34 cellular contexts compared by ENCODE assay signal in the genomic region with DNA sequence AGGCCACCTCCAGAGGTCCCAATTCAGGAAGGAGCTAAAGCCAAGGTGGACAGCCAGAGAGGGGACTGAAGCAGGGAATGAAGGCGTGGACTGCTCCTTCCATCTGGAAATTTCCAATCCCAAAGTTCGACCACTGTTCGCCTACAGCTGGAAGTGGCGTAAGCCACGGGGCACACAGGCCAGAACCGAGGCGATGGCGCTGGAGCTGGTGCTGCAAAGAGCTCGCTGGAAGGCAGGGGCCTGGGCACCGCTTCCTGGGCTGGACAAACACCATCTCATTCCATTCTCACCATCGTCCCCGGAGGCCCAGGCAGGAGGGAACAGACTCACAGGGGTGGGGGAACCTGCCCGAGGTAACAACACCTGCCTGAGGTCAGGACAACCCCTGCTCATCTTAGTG. TPM values are rescaled to one million over a fixed set of nuclear protein-coding genes. Genes with fewer than 3 reads are reported as not detected.
DNase-seq lines count a peak whose midpoint lies in the region; ATAC-seq, FAIRE-seq and TF ChIP-seq lines count a peak whose summit lies in the region.
"Had no signal": no experiment of that assay in that cellular context is flagged by ENCODE, and none has a peak within 500 bp of the region (broad histone marks: within the 10 kb centered on the region; RNA-seq: fewer than 3 reads in every experiment).

No MANE protein-coding gene starts in this region.

- no peak for DNase-seq in activated naive CD4-positive, alpha-beta T cell treated with anti-CD3 and anti-CD28 coated beads, Interleukin-2, amount 50 U/mL, for 72 hours (ENCODE audit: low spot score in 2 of 2)
- DNase-seq in activated naive CD4-positive, alpha-beta T cell treated with anti-CD3 and anti-CD28 coated beads, Interleukin-2, amount 10 ng/mL, durations not matched to agents 7 days and 5 days: no peak
- DNase-seq in IMR-90 (no peak), H1 (ENCODE audit: low read depth in 1 of 2, low spot score in 2 of 2) (no peak), trophoblast cell (no peak), NCI-H510A (lab: John Stamatoyannopoulos, UW) (no peak), germinal center (ENCODE audit: low spot score) (no peak)
- DNase-seq: activated CD4-positive, alpha-beta memory T cell treated with anti-CD3 and anti-CD28 coated beads for 36 hours; activated CD4-positive, CD25-positive, alpha-beta regulatory T cell; activated CD8-positive, alpha-beta memory T cell treated with anti-CD3 and anti-CD28 coated beads, Interleukin-2, amount 50 U/mL, for 48 hours; activated naive CD8-positive, alpha-beta T cell treated with anti-CD3 and anti-CD28 coated beads for 36 hours; aorta; colonic mucosa; COR-L47; effector CD8-positive, alpha-beta T cell; immature natural killer cell; Karpas-422; left colon; NCI-H1436; NCI-H748 treated with DMSO at 0.1 percent for 48 hours; nucleus accumbens; Peyer's patch; psoas muscle; SIG-M5; stimulated activated CD8-positive, alpha-beta memory T cell treated with anti-CD3 and anti-CD28 coated beads, Interleukin-4, amount 100 ng/mL, for 48 hours; tibial artery had no signal

- H2AK5ac ChIP-seq in IMR-90 (ENCODE audit: low read depth, low read length): 0 out of 2 replicates have a peak overlapping the region, but pooled peaks have one; percentile 5
- H2AK5ac ChIP-seq in H1 (ENCODE audit: low read depth, low read length): no peak overlapping the region
- no peak overlapping the region for H2AK5ac ChIP-seq in trophoblast cell (ENCODE audit: low read length)

- no peak overlapping the region for H3K4me3 ChIP-seq in IMR-90 (ENCODE audit: insufficient read depth, low read depth, low read length)
- H3K4me3 ChIP-seq in H1 (ENCODE audit: extremely low read depth in 1 of 4, insufficient read depth in 2 of 4, low read depth in 3 of 4, low read length in 4 of 4): no peak overlapping the region
- H3K4me3 ChIP-seq in trophoblast cell (ENCODE audit: low read depth, low read length): no peak overlapping the region
- H3K4me3 ChIP-seq: cardiac muscle cell, colonic mucosa, GM12878, HAP-1, Peyer's patch, psoas muscle, tibial artery had no signal

- H2BK120ac ChIP-seq in IMR-90 (ENCODE audit: low read depth, low read length): no peak overlapping the region
- no peak overlapping the region for H2BK120ac ChIP-seq in H1 (replicated peaks; ENCODE audit: low read depth, low read length)
- no peak overlapping the region for H2BK120ac ChIP-seq in trophoblast cell (ENCODE audit: insufficient read depth, low read length, poor library complexity)

- TF ChIP-seq RAD21 in IMR-90 (IDR thresholded peaks at IDR 0.05; ENCODE audit: low read length) (no peak), H1 (IDR thresholded peaks at IDR 0.05 in 1 of 2, conservative IDR thresholded peaks at IDR 0.05 in 1 of 2; ENCODE audit: low read depth in 2 of 2, low read length in 2 of 2) (no peak)

- H3K27me3 ChIP-seq in IMR-90 (ENCODE audit: control insufficient read depth, insufficient read depth, low read length): no peaks in the 10 kb centered on the region
- no peaks in the 10 kb centered on the region for H3K27me3 ChIP-seq in H1 (replicated peaks in 1 of 4; ENCODE audit: control insufficient read depth in 3 of 4, extremely low read depth in 1 of 4, insufficient read depth in 3 of 4, low read length in 3 of 4)
- no peaks in the 10 kb centered on the region for H3K27me3 ChIP-seq in trophoblast cell (ENCODE audit: insufficient read depth, low read length)
- H3K27me3 ChIP-seq: cardiac muscle cell, colonic mucosa, Peyer's patch, tibial artery had no signal

- H4K5ac ChIP-seq in IMR-90 (ENCODE audit: low read depth, low read length) (no peak overlapping the region), H1 (ENCODE audit: insufficient read length, low read depth, low read length) (no peak overlapping the region)

- H2BK15ac ChIP-seq in IMR-90 (ENCODE audit: low read depth, low read length) (no peak overlapping the region), H1 (ENCODE audit: low read length) (no peak overlapping the region)

- intact Hi-C loops in IMR-90 (cut with micrococcal nuclease): no loop called here

- no peak for ATAC-seq in activated naive CD4-positive, alpha-beta T cell treated with anti-CD3 and anti-CD28 coated beads, Interleukin-2, amount 50 U/mL, for 72 hours
- no peak for ATAC-seq in IMR-90 (ENCODE audit: low read depth)
- ATAC-seq: GM12878, left colon, psoas muscle, sciatic nerve had no signal

- dilution Hi-C loops in IMR-90 (cut with HindIII; ENCODE audit: low sequenced_read_pairs, unreplicated experiment): no loop called here

- CTCF ChIA-PET in activated naive CD4-positive, alpha-beta T cell treated with anti-CD3 and anti-CD28 coated beads, Interleukin-2, amount 10 ng/mL, durations not matched to agents 7 days and 5 days (lab: Charles Lee): interaction anchor here (1.4 to 1.6 kb wide), 2 partner anchors 20 to 132 kb away, joined by 3 to 5 read pairs; no protein-coding TSS in a partner anchor
- CTCF ChIA-PET in IMR-90 (lab: Yijun Ruan, JAX) (no interaction called here), H1 (lab: Charles Lee; ENCODE audit: partially characterized antibody) (interaction anchor here (0.6 to 9.6 kb wide), 6 partner anchors 9 to 135 kb away, joined by 3 to 42 read pairs (median 4); partner anchors contain the start of gene EEF2)

- H3K14ac ChIP-seq in IMR-90 (replicated peaks; ENCODE audit: low read depth, low read length) (no peak overlapping the region), H1 (ENCODE audit: insufficient read length) (no peak overlapping the region), trophoblast cell (ENCODE audit: low read length) (no peak overlapping the region)

- H3K9ac ChIP-seq in IMR-90 (ENCODE audit: low read depth, low read length) (no peak overlapping the region), H1 (replicated peaks in 1 of 4; ENCODE audit: extremely low read depth in 1 of 4, low read depth in 3 of 4, low read length in 3 of 4) (no peak overlapping the region), trophoblast cell (ENCODE audit: low read length) (no peak overlapping the region)

- H4K8ac ChIP-seq in IMR-90 (ENCODE audit: low read depth in 2 of 2, low read length in 2 of 2) (no peak overlapping the region), H1 (ENCODE audit: extremely low read depth, insufficient read depth, low read length) (0 out of 2 replicates have a peak overlapping the region, but pooled peaks have one; percentile 11), trophoblast cell (ENCODE audit: low read depth, low read length) (no peak overlapping the region)

- FAIRE-seq in H1 (lab: Jason Lieb, UNC): no peak
- FAIRE-seq: GM12878 had no signal

- H2AFZ ChIP-seq in IMR-90 (replicated peaks; ENCODE audit: low read length, poor library complexity): peak overlapping the region; percentile 21
- no peak overlapping the region for H2AFZ ChIP-seq in H1 (ENCODE audit: low read length)
- no peak overlapping the region for H2AFZ ChIP-seq in trophoblast cell (ENCODE audit: insufficient read depth, low read length, poor library complexity)

- H3K4me1 ChIP-seq in IMR-90 (ENCODE audit: control insufficient read depth, insufficient read depth, low read length) (peaks cover 12% of the 10 kb centered on the region), H1 (replicated peaks in 1 of 4; ENCODE audit: control insufficient read depth in 3 of 4, insufficient read depth in 4 of 4, low read length in 3 of 4) (peaks cover 0 to 9% (median 2%) of the 10 kb centered on the region in 4 experiments; a peak in 3 of 7 replicates), trophoblast cell (ENCODE audit: control insufficient read depth in 1 of 2, insufficient read depth in 2 of 2, low read length in 2 of 2) (peaks cover 8 to 10% of the 10 kb centered on the region in 2 experiments)

- H2BK20ac ChIP-seq in IMR-90 (ENCODE audit: low read depth, low read length) (no peak overlapping the region), H1 (ENCODE audit: low read length) (no peak overlapping the region)

- peaks cover 7 to 33% of the 10 kb centered on the region in 2 experiments for H3K79me2 ChIP-seq in H1 (ENCODE audit: control insufficient read depth in 1 of 2, insufficient read depth in 2 of 2, low read length in 2 of 2)
- peaks cover 16% of the 10 kb centered on the region for H3K79me2 ChIP-seq in trophoblast cell (ENCODE audit: control insufficient read depth, insufficient read depth, low read length, poor library complexity)

- TF ChIP-seq EP300 in H1 (IDR thresholded peaks at IDR 0.05; ENCODE audit: borderline replicate concordance in 1 of 2, low read depth in 2 of 2, low read length in 2 of 2): no peak

- no peak overlapping the region for H3K23ac ChIP-seq in IMR-90 (ENCODE audit: low read depth, low read length)
- H3K23ac ChIP-seq in H1 (ENCODE audit: insufficient read length): no peak overlapping the region
- H3K23ac ChIP-seq in trophoblast cell (ENCODE audit: low read length): no peak overlapping the region

- no peak overlapping the region for H4K12ac ChIP-seq in trophoblast cell (ENCODE audit: low read depth, low read length)

- no peak overlapping the region for H4K91ac ChIP-seq in IMR-90 (ENCODE audit: insufficient read depth, low read depth, low read length)
- no peak overlapping the region for H4K91ac ChIP-seq in H1 (replicated peaks; ENCODE audit: insufficient read length, low read length)
- no peak overlapping the region for H4K91ac ChIP-seq in trophoblast cell (ENCODE audit: low read depth, low read length)

- H3K23me2 ChIP-seq in H1 (ENCODE audit: low read depth, low read length): peaks cover 16% of the 10 kb centered on the region; the same call in 1 of the 2 replicates

- H3K9me3 ChIP-seq in IMR-90 (ENCODE audit: control insufficient read depth, insufficient read depth, low read length) (no peaks in the 10 kb centered on the region), H1 (ENCODE audit: insufficient read depth in 2 of 2, low read depth in 1 of 2, low read length in 1 of 2) (no peaks in the 10 kb centered on the region), trophoblast cell (ENCODE audit: insufficient read depth, low read depth, low read length) (no peaks in the 10 kb centered on the region)
- H3K9me3 ChIP-seq: colonic mucosa, HAP-1, Peyer's patch, psoas muscle, tibial artery had no signal

- peaks cover 19% of the 10 kb centered on the region for H3K9me1 ChIP-seq in IMR-90 (ENCODE audit: insufficient read depth, low read length)

- TF ChIP-seq CTCF in IMR-90 (conservative IDR thresholded peaks at IDR 0.05; ENCODE audit: low read depth, low read length): no peak
- TF ChIP-seq CTCF in H1 (IDR thresholded peaks at IDR 0.05; ENCODE audit: control extremely low read depth in 1 of 3, insufficient read depth in 1 of 3, low read depth in 1 of 3, low read length in 3 of 3): no peak

- H3K56ac ChIP-seq in IMR-90 (ENCODE audit: extremely low read depth, insufficient read depth, low read length) (no peak overlapping the region), H1 (replicated peaks; ENCODE audit: insufficient read length, low read depth, low read length) (no peak overlapping the region)

- 86% methylated on average over 2 of the region's 13 CpGs; no CpG with 5 or more reads in 1 of the 2 experiments for WGBS in IMR-90 (ENCODE audit: extremely low coverage in 2 of 2, insufficient read length in 1 of 2), 2 experiments
- WGBS in H1 (ENCODE audit: extremely low coverage in 1 of 2, insufficient coverage in 1 of 2, insufficient read length in 1 of 2, insufficient replicate concordance in 2 of 2, low coverage in 1 of 2, low lambda C conversion rate in 2 of 2, missing lambda C conversion rate in 1 of 2), 2 experiments: 90% methylated on average over 13 of the region's 13 CpGs; no CpG with 5 or more reads in 1 of the 2 experiments
- WGBS in trophoblast cell (ENCODE audit: extremely low coverage, insufficient coverage, insufficient read length): no CpG with 5 or more reads among the region's 13 CpGs

- H3K18ac ChIP-seq in IMR-90 (ENCODE audit: low read depth, low read length): no peak overlapping the region
- H3K18ac ChIP-seq in H1 (ENCODE audit: extremely low read depth, low read length): no peak overlapping the region
- peak overlapping the region; percentile 29 for H3K18ac ChIP-seq in trophoblast cell (ENCODE audit: low read length)

- H2BK5ac ChIP-seq in IMR-90 (ENCODE audit: low read depth, low read length, poor library complexity, severe bottlenecking) (no peak overlapping the region), H1 (ENCODE audit: low read depth, low read length) (no peak overlapping the region), trophoblast cell (ENCODE audit: low read depth, low read length, poor library complexity) (no peak overlapping the region)

- BruUV-seq in IMR-90 (replicated peaks; lab: Mats Ljungman, UMichigan): no TSS peak

- H3K27ac ChIP-seq in IMR-90 (ENCODE audit: insufficient read depth, low read length) (no peak overlapping the region), H1 (ENCODE audit: low read depth, low read length) (no peak overlapping the region), trophoblast cell (ENCODE audit: low read depth, low read length) (no peak overlapping the region)
- H3K27ac ChIP-seq: cardiac muscle cell, colonic mucosa, HL-60, Peyer's patch, psoas muscle, tibial artery had no signal

- H2AK9ac ChIP-seq in IMR-90 (replicated peaks; ENCODE audit: low read depth, low read length, poor library complexity): no peak overlapping the region

- H4K20me1 ChIP-seq in IMR-90 (ENCODE audit: insufficient read depth, low read length) (peaks cover 67% of the 10 kb centered on the region), H1 (replicated peaks in 1 of 2; ENCODE audit: control insufficient read depth in 1 of 2, insufficient read depth in 2 of 2, low read length in 2 of 2) (peaks cover 14 to 21% of the 10 kb centered on the region in 2 experiments)

- no peak for TF ChIP-seq POLR2A in IMR-90 (IDR thresholded peaks at IDR 0.05; ENCODE audit: low read depth, low read length)
- TF ChIP-seq POLR2A in H1 (IDR thresholded peaks at IDR 0.05; ENCODE audit: control extremely low read depth in 1 of 2, low read depth in 2 of 2, low read length in 2 of 2): no peak

- no peaks in the 10 kb centered on the region for H3K27me3 Mint-ChIP-seq in activated naive CD4-positive, alpha-beta T cell treated with anti-CD3 and anti-CD28 coated beads, Interleukin-2, amount 10 ng/mL, durations not matched to agents 7 days and 5 days
- H3K27me3 Mint-ChIP-seq: activated CD4-positive, alpha-beta memory T cell treated with anti-CD3 and anti-CD28 coated beads for 36 hours; activated naive CD8-positive, alpha-beta T cell treated with anti-CD3 and anti-CD28 coated beads for 36 hours had no signal

- peak overlapping the region; percentile 28 to 90 for H3K27ac Mint-ChIP-seq in activated naive CD4-positive, alpha-beta T cell treated with anti-CD3 and anti-CD28 coated beads, Interleukin-2, amount 50 U/mL, for 72 hours
- no peak overlapping the region for H3K27ac Mint-ChIP-seq in activated naive CD4-positive, alpha-beta T cell treated with anti-CD3 and anti-CD28 coated beads, Interleukin-2, amount 10 ng/mL, durations not matched to agents 7 days and 5 days
- H3K27ac Mint-ChIP-seq: activated CD4-positive, alpha-beta memory T cell treated with anti-CD3 and anti-CD28 coated beads for 36 hours; activated naive CD8-positive, alpha-beta T cell treated with anti-CD3 and anti-CD28 coated beads for 36 hours had no signal

- peaks cover 50% of the 10 kb centered on the region for H3K4me1 Mint-ChIP-seq in activated naive CD4-positive, alpha-beta T cell treated with anti-CD3 and anti-CD28 coated beads, Interleukin-2, amount 10 ng/mL, durations not matched to agents 7 days and 5 days

- H3K36me3 Mint-ChIP-seq in activated naive CD4-positive, alpha-beta T cell treated with anti-CD3 and anti-CD28 coated beads, Interleukin-2, amount 50 U/mL, for 72 hours: peaks cover 5% of the 10 kb centered on the region in 2 donors
- H3K36me3 Mint-ChIP-seq in activated naive CD4-positive, alpha-beta T cell treated with anti-CD3 and anti-CD28 coated beads, Interleukin-2, amount 10 ng/mL, durations not matched to agents 7 days and 5 days: peaks cover 24% of the 10 kb centered on the region

- H3K9me3 Mint-ChIP-seq in activated naive CD4-positive, alpha-beta T cell treated with anti-CD3 and anti-CD28 coated beads, Interleukin-2, amount 50 U/mL, for 72 hours: no peaks in the 10 kb centered on the region
- H3K9me3 Mint-ChIP-seq in activated naive CD4-positive, alpha-beta T cell treated with anti-CD3 and anti-CD28 coated beads, Interleukin-2, amount 10 ng/mL, durations not matched to agents 7 days and 5 days: no peaks in the 10 kb centered on the region
- H3K9me3 Mint-ChIP-seq: activated CD4-positive, alpha-beta memory T cell treated with anti-CD3 and anti-CD28 coated beads for 36 hours; activated naive CD8-positive, alpha-beta T cell treated with anti-CD3 and anti-CD28 coated beads for 36 hours; immature natural killer cell had no signal

- H3K36me3 ChIP-seq in IMR-90 (ENCODE audit: control insufficient read depth, insufficient read depth, low read length) (peaks cover 38% of the 10 kb centered on the region), H1 (ENCODE audit: control insufficient read depth in 2 of 4, insufficient read depth in 4 of 4, low read length in 3 of 4) (peaks cover 5 to 13% (median 7%) of the 10 kb centered on the region in 4 experiments; a peak in 7 of 8 replicates), trophoblast cell (ENCODE audit: control insufficient read depth in 1 of 2, insufficient read depth in 2 of 2, low read length in 2 of 2) (peaks cover 38 to 42% of the 10 kb centered on the region in 2 experiments)
- H3K36me3 ChIP-seq: colonic mucosa had no signal

- POLR2A ChIA-PET in IMR-90 (lab: Charles Lee; ENCODE audit: unreplicated experiment): no interaction called here
- POLR2A ChIA-PET in H1 (lab: Charles Lee; ENCODE audit: partially characterized antibody): interaction anchor here (0.9 to 2.0 kb wide), 4 partner anchors 19 to 134 kb away, joined by 3 to 7 read pairs (median 3); partner anchors contain the start of gene EEF2

- no peak overlapping the region for H2BK12ac ChIP-seq in H1 (ENCODE audit: low read depth, low read length)
- no peak overlapping the region for H2BK12ac ChIP-seq in trophoblast cell (ENCODE audit: low read length)

- no peak overlapping the region for H3K4me2 ChIP-seq in IMR-90 (ENCODE audit: low read depth, low read length)
- H3K4me2 ChIP-seq in H1 (ENCODE audit: insufficient read depth in 1 of 2, low read depth in 2 of 2, low read length in 2 of 2): no peak overlapping the region
- no peak overlapping the region for H3K4me2 ChIP-seq in trophoblast cell (ENCODE audit: low read length)

- H3K79me1 ChIP-seq in IMR-90 (ENCODE audit: low read depth in 1 of 2, low read length in 2 of 2) (peaks cover 24 to 77% of the 10 kb centered on the region in 2 experiments), H1 (ENCODE audit: low read depth, low read length) (peaks cover 5% of the 10 kb centered on the region; the same call in 1 of the 2 replicates), trophoblast cell (ENCODE audit: low read length) (peaks cover 8% of the 10 kb centered on the region)

- no peak overlapping the region for H3K4ac ChIP-seq in IMR-90 (ENCODE audit: low read depth, low read length)
- no peak overlapping the region for H3K4ac ChIP-seq in H1 (replicated peaks; ENCODE audit: insufficient read length, low read depth, low read length)
- H3K4ac ChIP-seq in trophoblast cell (ENCODE audit: low read depth, low read length): no peak overlapping the region

- in situ Hi-C loops in IMR-90 (cut with MboI; ENCODE audit: low sequenced_read_pairs): no loop called here

- H3K4me3 Mint-ChIP-seq in activated naive CD4-positive, alpha-beta T cell treated with anti-CD3 and anti-CD28 coated beads, Interleukin-2, amount 10 ng/mL, durations not matched to agents 7 days and 5 days: no peak overlapping the region
- H3K4me3 Mint-ChIP-seq: activated CD4-positive, alpha-beta memory T cell treated with anti-CD3 and anti-CD28 coated beads for 36 hours; activated naive CD8-positive, alpha-beta T cell treated with anti-CD3 and anti-CD28 coated beads for 36 hours; immature natural killer cell had no signal

RNA-seq across cellular contexts. Expression of gene MAP2K2, which starts 4.2 kb away (rescaled TPM):
- total RNA-seq in activated naive CD4-positive, alpha-beta T cell treated with anti-CD3 and anti-CD28 coated beads, Interleukin-2, amount 50 U/mL, for 72 hours: 100 to 1,000 TPM; 125 to 187 TPM
- total RNA-seq in IMR-90 (2012; rRNA removed): 107 and 115 TPM in 2 replicates
- polyA plus RNA-seq in IMR-90 (2012; rRNA removed) (151 and 196 TPM in 2 replicates), H1 (2011; rRNA removed) (111 and 194 TPM in 2 replicates)
- 175 and 201 TPM in 2 replicates for polyA plus RNA-seq in IMR-90 (2012; cell fraction: cytosol; rRNA removed)
- polyA plus RNA-seq in IMR-90 (2012; cell fraction: nucleus; rRNA removed; ENCODE audit: low replicate concordance): 144 and 291 TPM in 2 replicates
- total RNA-seq in H1 (2021; fragmentation: NEBNext Ultra II Directional; extraction: Animal tissue kit (Norgen Biotek cat#: 25700)): 161 and 162 TPM in 2 replicates
- polyA plus RNA-seq in H1 (2011; cell fraction: cytosol; rRNA removed): 126 TPM
- polyA plus RNA-seq in H1 (2011; cell fraction: nucleus; rRNA removed): 193 TPM
- 112 to 185 TPM (median 178 TPM) in 4 replicates for polyA plus RNA-seq in H1 (2012, experiment 1 of 2)
- 196 TPM for polyA plus RNA-seq in H1 (2012, experiment 2 of 2)
- 112 TPM for polyA plus RNA-seq in H1 (2013, experiment 1 of 2)
- polyA plus RNA-seq in H1 (2013, experiment 2 of 2): 109 TPM
- 37.2 and 48.1 TPM in 2 replicates for polyA minus RNA-seq in H1 (2011; rRNA and poly(A)+ RNA removed)
- 84.9 TPM for polyA minus RNA-seq in H1 (2011; cell fraction: cytosol; rRNA and poly(A)+ RNA removed)
- polyA minus RNA-seq in H1 (2011; cell fraction: nucleus; rRNA and poly(A)+ RNA removed): 58.1 TPM
- 150 and 155 TPM in 2 replicates for polyA plus RNA-seq in trophoblast cell (2013)

RNA-seq across cellular contexts. Expression of gene CREB3L3, which starts 33.7 kb away (rescaled TPM):
- total RNA-seq in activated naive CD4-positive, alpha-beta T cell treated with anti-CD3 and anti-CD28 coated beads, Interleukin-2, amount 50 U/mL, for 72 hours: under 1 TPM in 1 of 2 donors, not detected in 1; 0.59 TPM
- total RNA-seq in IMR-90 (2012; rRNA removed): not detected in 2 replicates
- not detected in 2 replicates for polyA plus RNA-seq in IMR-90 (2012; rRNA removed)
- not detected in 2 replicates for polyA plus RNA-seq in IMR-90 (2012; cell fraction: cytosol; rRNA removed)
- not detected in 2 replicates for polyA plus RNA-seq in IMR-90 (2012; cell fraction: nucleus; rRNA removed; ENCODE audit: low replicate concordance)
- not detected in 2 replicates for total RNA-seq in H1 (2021; fragmentation: NEBNext Ultra II Directional; extraction: Animal tissue kit (Norgen Biotek cat#: 25700))
- polyA plus RNA-seq in H1 (2011; rRNA removed): 0.12 and 0.17 TPM in 2 replicates
- 0.12 TPM for polyA plus RNA-seq in H1 (2011; cell fraction: cytosol; rRNA removed)
- 0.17 TPM for polyA plus RNA-seq in H1 (2011; cell fraction: nucleus; rRNA removed)
- polyA plus RNA-seq in H1 (2012, experiment 1 of 2): 0.08 to 0.22 TPM (median 0.13 TPM) in 3 of 4 replicates, not detected in the other
- 0.05 TPM for polyA plus RNA-seq in H1 (2012, experiment 2 of 2)
- polyA plus RNA-seq in H1 (2013, experiment 1 of 2): 0.28 TPM
- polyA plus RNA-seq in H1 (2013, experiment 2 of 2): 0.29 TPM
- 1.3 TPM in 1 of 2 replicates, not detected in the other for polyA minus RNA-seq in H1 (2011; rRNA and poly(A)+ RNA removed)
- not detected for polyA minus RNA-seq in H1 (2011; cell fraction: cytosol; rRNA and poly(A)+ RNA removed)
- not detected for polyA minus RNA-seq in H1 (2011; cell fraction: nucleus; rRNA and poly(A)+ RNA removed)
- polyA plus RNA-seq in trophoblast cell (2013): 0.28 and 0.33 TPM in 2 replicates
- total RNA-seq: activated CD4-positive, alpha-beta memory T cell treated with anti-CD3 and anti-CD28 coated beads for 36 hours; activated naive CD8-positive, alpha-beta T cell treated with anti-CD3 and anti-CD28 coated beads for 36 hours; aorta; cardiac muscle cell; epithelial cell of proximal tubule; glomerular endothelial cell; GM12878; psoas muscle; sciatic nerve had no signal
- polyA plus RNA-seq: BJ, cardiac muscle cell, immature natural killer cell had no signal

RNA-seq across cellular contexts. Expression of gene ZBTB7A, which starts 53.1 kb away (rescaled TPM):
- total RNA-seq in activated naive CD4-positive, alpha-beta T cell treated with anti-CD3 and anti-CD28 coated beads, Interleukin-2, amount 50 U/mL, for 72 hours: 10 to 100 TPM; 23.4 to 26.0 TPM
- 3.2 and 4.2 TPM in 2 replicates for total RNA-seq in IMR-90 (2012; rRNA removed)
- polyA plus RNA-seq in IMR-90 (2012; rRNA removed) (10.3 and 14.7 TPM in 2 replicates), H1 (2011; rRNA removed) (5.6 and 9.1 TPM in 2 replicates)
- polyA plus RNA-seq in IMR-90 (2012; cell fraction: cytosol; rRNA removed): 6.9 and 17.2 TPM in 2 replicates
- 22.8 and 55.1 TPM in 2 replicates for polyA plus RNA-seq in IMR-90 (2012; cell fraction: nucleus; rRNA removed; ENCODE audit: low replicate concordance)
- 16.6 and 17.8 TPM in 2 replicates for total RNA-seq in H1 (2021; fragmentation: NEBNext Ultra II Directional; extraction: Animal tissue kit (Norgen Biotek cat#: 25700))
- polyA plus RNA-seq in H1 (2011; cell fraction: cytosol; rRNA removed): 5.6 TPM
- 19.7 TPM for polyA plus RNA-seq in H1 (2011; cell fraction: nucleus; rRNA removed)
- polyA plus RNA-seq in H1 (2012, experiment 1 of 2): 5.4 to 9.5 TPM (median 8.5 TPM) in 4 replicates
- 4.5 TPM for polyA plus RNA-seq in H1 (2012, experiment 2 of 2)
- polyA plus RNA-seq in H1 (2013, experiment 1 of 2): 17.9 TPM
- polyA plus RNA-seq in H1 (2013, experiment 2 of 2): 15.8 TPM
- 3.1 and 3.5 TPM in 2 replicates for polyA minus RNA-seq in H1 (2011; rRNA and poly(A)+ RNA removed)
- polyA minus RNA-seq in H1 (2011; cell fraction: cytosol; rRNA and poly(A)+ RNA removed): 9.5 TPM
- 14.4 TPM for polyA minus RNA-seq in H1 (2011; cell fraction: nucleus; rRNA and poly(A)+ RNA removed)
- polyA plus RNA-seq in trophoblast cell (2013): 33.3 and 34.5 TPM in 2 replicates
